ENCODE assay signal across 1 cellular context in genomic region chr10:22321156-22321711, GRCh38.
TF ChIP-seq lines count a peak whose summit lies in the region.

No MANE protein-coding gene starts in this region.

TF ChIP-seq in GM12878, 131 proteins besides CTCF, POLR2A, EP300 and RAD21 (continued from another document and continues in another):
- TF ChIP-seq, protein P1, sequence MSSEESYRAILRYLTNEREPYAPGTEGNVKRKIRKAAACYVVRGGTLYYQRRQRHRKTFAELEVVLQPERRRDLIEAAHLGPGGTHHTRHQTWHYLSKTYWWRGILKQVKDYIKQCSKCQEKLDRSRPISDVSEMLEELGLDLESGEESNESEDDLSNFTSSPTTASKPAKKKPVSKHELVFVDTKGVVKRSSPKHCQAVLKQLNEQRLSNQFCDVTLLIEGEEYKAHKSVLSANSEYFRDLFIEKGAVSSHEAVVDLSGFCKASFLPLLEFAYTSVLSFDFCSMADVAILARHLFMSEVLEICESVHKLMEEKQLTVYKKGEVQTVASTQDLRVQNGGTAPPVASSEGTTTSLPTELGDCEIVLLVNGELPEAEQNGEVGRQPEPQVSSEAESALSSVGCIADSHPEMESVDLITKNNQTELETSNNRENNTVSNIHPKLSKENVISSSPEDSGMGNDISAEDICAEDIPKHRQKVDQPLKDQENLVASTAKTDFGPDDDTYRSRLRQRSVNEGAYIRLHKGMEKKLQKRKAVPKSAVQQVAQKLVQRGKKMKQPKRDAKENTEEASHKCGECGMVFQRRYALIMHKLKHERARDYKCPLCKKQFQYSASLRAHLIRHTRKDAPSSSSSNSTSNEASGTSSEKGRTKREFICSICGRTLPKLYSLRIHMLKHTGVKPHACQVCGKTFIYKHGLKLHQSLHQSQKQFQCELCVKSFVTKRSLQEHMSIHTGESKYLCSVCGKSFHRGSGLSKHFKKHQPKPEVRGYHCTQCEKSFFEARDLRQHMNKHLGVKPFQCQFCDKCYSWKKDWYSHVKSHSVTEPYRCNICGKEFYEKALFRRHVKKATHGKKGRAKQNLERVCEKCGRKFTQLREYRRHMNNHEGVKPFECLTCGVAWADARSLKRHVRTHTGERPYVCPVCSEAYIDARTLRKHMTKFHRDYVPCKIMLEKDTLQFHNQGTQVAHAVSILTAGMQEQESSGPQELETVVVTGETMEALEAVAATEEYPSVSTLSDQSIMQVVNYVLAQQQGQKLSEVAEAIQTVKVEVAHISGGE (CRISPR knock-in tag; IDR thresholded peaks at IDR 0.05) = no peak
- TF ChIP-seq CREM (IDR thresholded peaks at IDR 0.05; ENCODE audit: low read depth) = no peak
- TF ChIP-seq HDAC2 (IDR thresholded peaks at IDR 0.05) = no peak
- no peak for TF ChIP-seq FOXM1 (IDR thresholded peaks at IDR 0.05; ENCODE audit: low read depth, low read length)
- no peak for TF ChIP-seq BRCA1 (IDR thresholded peaks at IDR 0.05; ENCODE audit: low read depth, low read length)
- peak; percentile 81; the same call in 1 of the 2 replicates for TF ChIP-seq ZNF207 (IDR thresholded peaks at IDR 0.05; ENCODE audit: borderline replicate concordance)
- no peak for TF ChIP-seq STAT1 (conservative IDR thresholded peaks at IDR 0.05)
- TF ChIP-seq ZSCAN29 (IDR thresholded peaks at IDR 0.05) = no peak
- TF ChIP-seq, protein P2, sequence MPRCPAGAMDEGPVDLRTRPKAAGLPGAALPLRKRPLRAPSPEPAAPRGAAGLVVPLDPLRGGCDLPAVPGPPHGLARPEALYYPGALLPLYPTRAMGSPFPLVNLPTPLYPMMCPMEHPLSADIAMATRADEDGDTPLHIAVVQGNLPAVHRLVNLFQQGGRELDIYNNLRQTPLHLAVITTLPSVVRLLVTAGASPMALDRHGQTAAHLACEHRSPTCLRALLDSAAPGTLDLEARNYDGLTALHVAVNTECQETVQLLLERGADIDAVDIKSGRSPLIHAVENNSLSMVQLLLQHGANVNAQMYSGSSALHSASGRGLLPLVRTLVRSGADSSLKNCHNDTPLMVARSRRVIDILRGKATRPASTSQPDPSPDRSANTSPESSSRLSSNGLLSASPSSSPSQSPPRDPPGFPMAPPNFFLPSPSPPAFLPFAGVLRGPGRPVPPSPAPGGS (IDR thresholded peaks at IDR 0.05; ENCODE audit: borderline replicate concordance, insufficient read depth, low read depth, low read length, poor library complexity, severe bottlenecking) = no peak
- TF ChIP-seq FOXK2 (IDR thresholded peaks at IDR 0.05) = no peak
- no peak for TF ChIP-seq CHD4 (IDR thresholded peaks at IDR 0.05)
- no peak for TF ChIP-seq SUPT20H (IDR thresholded peaks at IDR 0.05; ENCODE audit: borderline replicate concordance, control insufficient read depth, low read depth, low read length)
- peak; percentile 31; the same call in 1 of the 2 replicates for TF ChIP-seq BMI1 (IDR thresholded peaks at IDR 0.05; ENCODE audit: borderline replicate concordance)
- TF ChIP-seq KLF5 (IDR thresholded peaks at IDR 0.05; ENCODE audit: partially characterized antibody) = no peak
- TF ChIP-seq NFIC (IDR thresholded peaks at IDR 0.05; ENCODE audit: low read depth, low read length) = no peak
- no peak for TF ChIP-seq CBFB (IDR thresholded peaks at IDR 0.05; ENCODE audit: low read depth)
- TF ChIP-seq, protein P3, sequence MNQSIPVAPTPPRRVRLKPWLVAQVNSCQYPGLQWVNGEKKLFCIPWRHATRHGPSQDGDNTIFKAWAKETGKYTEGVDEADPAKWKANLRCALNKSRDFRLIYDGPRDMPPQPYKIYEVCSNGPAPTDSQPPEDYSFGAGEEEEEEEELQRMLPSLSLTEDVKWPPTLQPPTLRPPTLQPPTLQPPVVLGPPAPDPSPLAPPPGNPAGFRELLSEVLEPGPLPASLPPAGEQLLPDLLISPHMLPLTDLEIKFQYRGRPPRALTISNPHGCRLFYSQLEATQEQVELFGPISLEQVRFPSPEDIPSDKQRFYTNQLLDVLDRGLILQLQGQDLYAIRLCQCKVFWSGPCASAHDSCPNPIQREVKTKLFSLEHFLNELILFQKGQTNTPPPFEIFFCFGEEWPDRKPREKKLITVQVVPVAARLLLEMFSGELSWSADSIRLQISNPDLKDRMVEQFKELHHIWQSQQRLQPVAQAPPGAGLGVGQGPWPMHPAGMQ (IDR thresholded peaks at IDR 0.05; ENCODE audit: borderline replicate concordance) = no peak
- 0 out of 2 replicates have a peak, but pooled peaks have one; percentile 25 for TF ChIP-seq ZNF217 (IDR thresholded peaks at IDR 0.05)
- TF ChIP-seq POLR2AphosphoS5 (IDR thresholded peaks at IDR 0.05; ENCODE audit: low read length) = peak; percentile 53; the same call in 1 of the 2 replicates
- TF ChIP-seq GATAD2B (conservative IDR thresholded peaks at IDR 0.05; ENCODE audit: low read depth) = peak; percentile 90
- 0 out of 2 replicates have a peak, but pooled peaks have one; percentile 35 for TF ChIP-seq ZNF687 (IDR thresholded peaks at IDR 0.05)
- no peak for TF ChIP-seq KAT2A (conservative IDR thresholded peaks at IDR 0.05; ENCODE audit: control insufficient read depth, low read depth, low read length)
- no peak for TF ChIP-seq ZBED1 (IDR thresholded peaks at IDR 0.05; ENCODE audit: borderline replicate concordance)
- TF ChIP-seq ASH2L (IDR thresholded peaks at IDR 0.05; ENCODE audit: borderline replicate concordance, low read depth) = peak; percentile 64; the same call in 1 of the 2 replicates
- 0 out of 2 replicates have a peak, but pooled peaks have one; percentile 26 for TF ChIP-seq RB1 (IDR thresholded peaks at IDR 0.05; ENCODE audit: borderline replicate concordance)
- no peak for TF ChIP-seq GABPA (IDR thresholded peaks at IDR 0.05; ENCODE audit: low read depth)
- TF ChIP-seq, protein P4, sequence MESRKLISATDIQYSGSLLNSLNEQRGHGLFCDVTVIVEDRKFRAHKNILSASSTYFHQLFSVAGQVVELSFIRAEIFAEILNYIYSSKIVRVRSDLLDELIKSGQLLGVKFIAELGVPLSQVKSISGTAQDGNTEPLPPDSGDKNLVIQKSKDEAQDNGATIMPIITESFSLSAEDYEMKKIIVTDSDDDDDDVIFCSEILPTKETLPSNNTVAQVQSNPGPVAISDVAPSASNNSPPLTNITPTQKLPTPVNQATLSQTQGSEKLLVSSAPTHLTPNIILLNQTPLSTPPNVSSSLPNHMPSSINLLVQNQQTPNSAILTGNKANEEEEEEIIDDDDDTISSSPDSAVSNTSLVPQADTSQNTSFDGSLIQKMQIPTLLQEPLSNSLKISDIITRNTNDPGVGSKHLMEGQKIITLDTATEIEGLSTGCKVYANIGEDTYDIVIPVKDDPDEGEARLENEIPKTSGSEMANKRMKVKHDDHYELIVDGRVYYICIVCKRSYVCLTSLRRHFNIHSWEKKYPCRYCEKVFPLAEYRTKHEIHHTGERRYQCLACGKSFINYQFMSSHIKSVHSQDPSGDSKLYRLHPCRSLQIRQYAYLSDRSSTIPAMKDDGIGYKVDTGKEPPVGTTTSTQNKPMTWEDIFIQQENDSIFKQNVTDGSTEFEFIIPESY (IDR thresholded peaks at IDR 0.05) = 0 out of 2 replicates have a peak, but pooled peaks have one; percentile 30
- TF ChIP-seq, protein P5, sequence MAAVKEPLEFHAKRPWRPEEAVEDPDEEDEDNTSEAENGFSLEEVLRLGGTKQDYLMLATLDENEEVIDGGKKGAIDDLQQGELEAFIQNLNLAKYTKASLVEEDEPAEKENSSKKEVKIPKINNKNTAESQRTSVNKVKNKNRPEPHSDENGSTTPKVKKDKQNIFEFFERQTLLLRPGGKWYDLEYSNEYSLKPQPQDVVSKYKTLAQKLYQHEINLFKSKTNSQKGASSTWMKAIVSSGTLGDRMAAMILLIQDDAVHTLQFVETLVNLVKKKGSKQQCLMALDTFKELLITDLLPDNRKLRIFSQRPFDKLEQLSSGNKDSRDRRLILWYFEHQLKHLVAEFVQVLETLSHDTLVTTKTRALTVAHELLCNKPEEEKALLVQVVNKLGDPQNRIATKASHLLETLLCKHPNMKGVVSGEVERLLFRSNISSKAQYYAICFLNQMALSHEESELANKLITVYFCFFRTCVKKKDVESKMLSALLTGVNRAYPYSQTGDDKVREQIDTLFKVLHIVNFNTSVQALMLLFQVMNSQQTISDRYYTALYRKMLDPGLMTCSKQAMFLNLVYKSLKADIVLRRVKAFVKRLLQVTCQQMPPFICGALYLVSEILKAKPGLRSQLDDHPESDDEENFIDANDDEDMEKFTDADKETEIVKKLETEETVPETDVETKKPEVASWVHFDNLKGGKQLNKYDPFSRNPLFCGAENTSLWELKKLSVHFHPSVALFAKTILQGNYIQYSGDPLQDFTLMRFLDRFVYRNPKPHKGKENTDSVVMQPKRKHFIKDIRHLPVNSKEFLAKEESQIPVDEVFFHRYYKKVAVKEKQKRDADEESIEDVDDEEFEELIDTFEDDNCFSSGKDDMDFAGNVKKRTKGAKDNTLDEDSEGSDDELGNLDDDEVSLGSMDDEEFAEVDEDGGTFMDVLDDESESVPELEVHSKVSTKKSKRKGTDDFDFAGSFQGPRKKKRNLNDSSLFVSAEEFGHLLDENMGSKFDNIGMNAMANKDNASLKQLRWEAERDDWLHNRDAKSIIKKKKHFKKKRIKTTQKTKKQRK (IDR thresholded peaks at IDR 0.05; ENCODE audit: low read depth, low read length) = no peak
- no peak for TF ChIP-seq ETV6 (conservative IDR thresholded peaks at IDR 0.05 in 1 of 2, IDR thresholded peaks at IDR 0.05 in 1 of 2; ENCODE audit: borderline replicate concordance in 1 of 2, low read depth in 1 of 2)
- TF ChIP-seq TCF3 (IDR thresholded peaks at IDR 0.05; ENCODE audit: borderline replicate concordance, insufficient read depth, low read depth, low read length) = 0 out of 2 replicates have a peak, but pooled peaks have one; percentile 16
- no peak for TF ChIP-seq RCOR1 (conservative IDR thresholded peaks at IDR 0.05; ENCODE audit: low read depth, low read length)
- TF ChIP-seq, protein P6, sequence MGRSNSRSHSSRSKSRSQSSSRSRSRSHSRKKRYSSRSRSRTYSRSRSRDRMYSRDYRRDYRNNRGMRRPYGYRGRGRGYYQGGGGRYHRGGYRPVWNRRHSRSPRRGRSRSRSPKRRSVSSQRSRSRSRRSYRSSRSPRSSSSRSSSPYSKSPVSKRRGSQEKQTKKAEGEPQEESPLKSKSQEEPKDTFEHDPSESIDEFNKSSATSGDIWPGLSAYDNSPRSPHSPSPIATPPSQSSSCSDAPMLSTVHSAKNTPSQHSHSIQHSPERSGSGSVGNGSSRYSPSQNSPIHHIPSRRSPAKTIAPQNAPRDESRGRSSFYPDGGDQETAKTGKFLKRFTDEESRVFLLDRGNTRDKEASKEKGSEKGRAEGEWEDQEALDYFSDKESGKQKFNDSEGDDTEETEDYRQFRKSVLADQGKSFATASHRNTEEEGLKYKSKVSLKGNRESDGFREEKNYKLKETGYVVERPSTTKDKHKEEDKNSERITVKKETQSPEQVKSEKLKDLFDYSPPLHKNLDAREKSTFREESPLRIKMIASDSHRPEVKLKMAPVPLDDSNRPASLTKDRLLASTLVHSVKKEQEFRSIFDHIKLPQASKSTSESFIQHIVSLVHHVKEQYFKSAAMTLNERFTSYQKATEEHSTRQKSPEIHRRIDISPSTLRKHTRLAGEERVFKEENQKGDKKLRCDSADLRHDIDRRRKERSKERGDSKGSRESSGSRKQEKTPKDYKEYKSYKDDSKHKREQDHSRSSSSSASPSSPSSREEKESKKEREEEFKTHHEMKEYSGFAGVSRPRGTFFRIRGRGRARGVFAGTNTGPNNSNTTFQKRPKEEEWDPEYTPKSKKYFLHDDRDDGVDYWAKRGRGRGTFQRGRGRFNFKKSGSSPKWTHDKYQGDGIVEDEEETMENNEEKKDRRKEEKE (IDR thresholded peaks at IDR 0.05) = no peak
- no peak for TF ChIP-seq MEF2A (IDR thresholded peaks at IDR 0.05; ENCODE audit: insufficient read depth, low read depth, low read length)
- no peak for TF ChIP-seq ZNF24 (IDR thresholded peaks at IDR 0.05)
- TF ChIP-seq, protein P7, sequence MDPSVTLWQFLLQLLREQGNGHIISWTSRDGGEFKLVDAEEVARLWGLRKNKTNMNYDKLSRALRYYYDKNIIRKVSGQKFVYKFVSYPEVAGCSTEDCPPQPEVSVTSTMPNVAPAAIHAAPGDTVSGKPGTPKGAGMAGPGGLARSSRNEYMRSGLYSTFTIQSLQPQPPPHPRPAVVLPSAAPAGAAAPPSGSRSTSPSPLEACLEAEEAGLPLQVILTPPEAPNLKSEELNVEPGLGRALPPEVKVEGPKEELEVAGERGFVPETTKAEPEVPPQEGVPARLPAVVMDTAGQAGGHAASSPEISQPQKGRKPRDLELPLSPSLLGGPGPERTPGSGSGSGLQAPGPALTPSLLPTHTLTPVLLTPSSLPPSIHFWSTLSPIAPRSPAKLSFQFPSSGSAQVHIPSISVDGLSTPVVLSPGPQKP (IDR thresholded peaks at IDR 0.05; ENCODE audit: low read depth, low read length) = no peak
- no peak for TF ChIP-seq PBX3 (IDR thresholded peaks at IDR 0.05; ENCODE audit: insufficient replicate concordance, low read depth, low read length)
